ENCODE assay signal across 1 cellular context in the genomic region with DNA sequence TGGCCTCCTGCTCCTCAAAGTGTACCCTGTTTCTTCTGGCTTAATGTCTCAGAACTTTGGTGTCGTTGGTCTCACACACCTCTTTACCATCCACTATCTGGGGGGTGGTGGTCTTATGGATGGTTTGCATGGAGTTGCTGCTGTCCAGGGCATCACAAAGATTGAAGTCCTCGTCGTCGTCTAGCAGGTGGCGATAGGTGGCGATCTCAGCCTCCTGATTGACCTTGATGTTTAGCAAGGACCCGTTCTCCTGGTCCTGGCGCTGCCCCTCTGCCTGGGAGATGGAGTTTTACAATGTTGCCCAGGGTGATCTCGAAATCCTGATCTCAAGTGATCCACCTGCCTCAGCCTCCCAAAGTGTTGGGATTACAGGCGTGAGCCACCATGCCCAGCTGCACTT.
TF ChIP-seq lines count a peak whose summit lies in the region.

No MANE protein-coding gene starts in this region.

TF ChIP-seq in HCT116, 20 proteins besides CTCF, POLR2A, EP300 and RAD21 (continued from another document):
- TF ChIP-seq, protein P1, sequence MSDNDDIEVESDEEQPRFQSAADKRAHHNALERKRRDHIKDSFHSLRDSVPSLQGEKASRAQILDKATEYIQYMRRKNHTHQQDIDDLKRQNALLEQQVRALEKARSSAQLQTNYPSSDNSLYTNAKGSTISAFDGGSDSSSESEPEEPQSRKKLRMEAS (IDR thresholded peaks at IDR 0.05): peak; percentile 30; the same call in 1 of the 2 replicates
- TF ChIP-seq, protein P2, sequence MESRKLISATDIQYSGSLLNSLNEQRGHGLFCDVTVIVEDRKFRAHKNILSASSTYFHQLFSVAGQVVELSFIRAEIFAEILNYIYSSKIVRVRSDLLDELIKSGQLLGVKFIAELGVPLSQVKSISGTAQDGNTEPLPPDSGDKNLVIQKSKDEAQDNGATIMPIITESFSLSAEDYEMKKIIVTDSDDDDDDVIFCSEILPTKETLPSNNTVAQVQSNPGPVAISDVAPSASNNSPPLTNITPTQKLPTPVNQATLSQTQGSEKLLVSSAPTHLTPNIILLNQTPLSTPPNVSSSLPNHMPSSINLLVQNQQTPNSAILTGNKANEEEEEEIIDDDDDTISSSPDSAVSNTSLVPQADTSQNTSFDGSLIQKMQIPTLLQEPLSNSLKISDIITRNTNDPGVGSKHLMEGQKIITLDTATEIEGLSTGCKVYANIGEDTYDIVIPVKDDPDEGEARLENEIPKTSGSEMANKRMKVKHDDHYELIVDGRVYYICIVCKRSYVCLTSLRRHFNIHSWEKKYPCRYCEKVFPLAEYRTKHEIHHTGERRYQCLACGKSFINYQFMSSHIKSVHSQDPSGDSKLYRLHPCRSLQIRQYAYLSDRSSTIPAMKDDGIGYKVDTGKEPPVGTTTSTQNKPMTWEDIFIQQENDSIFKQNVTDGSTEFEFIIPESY (IDR thresholded peaks at IDR 0.05; ENCODE audit: extremely low read depth, insufficient replicate concordance, low read length): no peak
